ENCODE assay signal across 18 cellular contexts in the genomic region with DNA sequence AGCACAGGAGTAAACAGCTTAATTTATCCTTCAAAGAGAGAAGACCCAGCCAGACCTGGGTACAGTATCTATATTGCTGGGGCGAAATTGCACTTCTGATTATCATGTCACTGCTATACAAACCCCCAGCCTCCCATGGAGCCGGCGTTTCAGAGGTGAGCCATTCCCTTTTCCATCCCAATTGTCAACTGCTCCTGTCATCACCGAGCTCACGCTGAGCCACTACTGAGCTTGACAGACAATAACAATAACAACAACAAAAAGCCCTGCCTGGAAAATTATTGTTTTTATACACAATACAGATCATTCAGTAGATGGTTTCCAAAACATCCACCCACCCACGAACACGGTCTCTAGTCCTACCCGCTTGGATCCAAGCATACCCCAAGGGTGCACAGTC.
DNase-seq lines count a peak whose midpoint lies in the region; ATAC-seq and TF ChIP-seq lines count a peak whose summit lies in the region.
"Had no signal": no experiment of that assay in that cellular context is flagged by ENCODE, and none has a peak within 500 bp of the region (broad histone marks: within the 10 kb centered on the region; RNA-seq: fewer than 3 reads in every experiment).

No MANE protein-coding gene starts in this region.

- H3K4me3 ChIP-seq in osteoblast (ENCODE audit: insufficient read depth, low read length) (no peak overlapping the region), ascending aorta (no peak overlapping the region)
- H3K4me3 ChIP-seq: BLaER1, HAP-1 had no signal

- no peaks in the 10 kb centered on the region for H3K4me1 ChIP-seq in osteoblast (ENCODE audit: insufficient read depth, low read length)
- H3K4me1 ChIP-seq in ascending aorta: no peaks in the 10 kb centered on the region
- H3K4me1 ChIP-seq: BLaER1, HAP-1 had no signal

- no peak for TF ChIP-seq CTCF in osteoblast (IDR thresholded peaks at IDR 0.05; ENCODE audit: extremely low read depth, low read depth, low read length)
- TF ChIP-seq CTCF in ascending aorta (IDR thresholded peaks at IDR 0.05): no peak

- H3K27me3 ChIP-seq in osteoblast (ENCODE audit: insufficient read depth, low read length) (peaks cover 4% of the 10 kb centered on the region), ascending aorta (no peaks in the 10 kb centered on the region)
- H3K27me3 ChIP-seq: BLaER1 had no signal

- H3K27ac ChIP-seq in osteoblast (ENCODE audit: low read depth, low read length) (no peak overlapping the region), ascending aorta (no peak overlapping the region)
- H3K27ac ChIP-seq: 22Rv1, BLaER1, C4-2B had no signal

- peak overlapping the region; percentile 15 for H2AFZ ChIP-seq in osteoblast (ENCODE audit: low read length)

- peak; percentile 14 for DNase-seq in NCI-H146 (lab: John Stamatoyannopoulos, UW)
- no peak for DNase-seq in NCI-H146 treated with DMSO at 0.1 percent for 48 hours (lab: John Stamatoyannopoulos, UW; ENCODE audit: unreplicated experiment)
- peak; percentile 34 for DNase-seq in NCI-H69 (lab: John Stamatoyannopoulos, UW)
- no peak for DNase-seq in osteoblast (ENCODE audit: insufficient read length, low spot score, missing footprints)
- no peak for DNase-seq in ascending aorta (ENCODE audit: low spot score in 2 of 2)
- DNase-seq: Calu3; CD4-positive, CD25-positive, alpha-beta regulatory T cell; CD8-positive, alpha-beta memory T cell; DMS53; DMS79 treated with DMSO at 0.1 percent for 48 hours; GF-D8; GOT3; HFFc6 had no signal

- no peak overlapping the region for H3K4me2 ChIP-seq in osteoblast (ENCODE audit: insufficient read depth, low read length)
- H3K4me2 ChIP-seq: BLaER1 had no signal

- H3K36me3 ChIP-seq in osteoblast (ENCODE audit: insufficient read depth, low read length) (no peaks in the 10 kb centered on the region), ascending aorta (no peaks in the 10 kb centered on the region)
- H3K36me3 ChIP-seq: BLaER1, HAP-1 had no signal

- no peaks in the 10 kb centered on the region for H4K20me1 ChIP-seq in osteoblast (ENCODE audit: insufficient read depth, low read length)
- H4K20me1 ChIP-seq: BLaER1 had no signal

- no peaks in the 10 kb centered on the region for H3K79me2 ChIP-seq in osteoblast (ENCODE audit: insufficient read depth, low read length)

- H3K9me3 ChIP-seq in osteoblast (ENCODE audit: low read depth, low read length): no peaks in the 10 kb centered on the region
- no peaks in the 10 kb centered on the region for H3K9me3 ChIP-seq in ascending aorta
- H3K9me3 ChIP-seq: BLaER1, HAP-1 had no signal

- intact Hi-C loops in ascending aorta (cut with DNase I): no loop called here

- no peak for ATAC-seq in HG03520 (IDR thresholded peaks at IDR 0.05; ENCODE audit: unreplicated experiment)

Comparison
In these comparisons a context has a peak if more than half of its experiments do, and no peak if none do; other contexts are left out.
1. DNase-seq: peak in NCI-H146 (single experiment) and NCI-H69 (single experiment); none in NCI-H146 treated with DMSO at 0.1 percent for 48 hours (single experiment), osteoblast (single experiment) and ascending aorta (0 of 2).